In the genomic region with DNA sequence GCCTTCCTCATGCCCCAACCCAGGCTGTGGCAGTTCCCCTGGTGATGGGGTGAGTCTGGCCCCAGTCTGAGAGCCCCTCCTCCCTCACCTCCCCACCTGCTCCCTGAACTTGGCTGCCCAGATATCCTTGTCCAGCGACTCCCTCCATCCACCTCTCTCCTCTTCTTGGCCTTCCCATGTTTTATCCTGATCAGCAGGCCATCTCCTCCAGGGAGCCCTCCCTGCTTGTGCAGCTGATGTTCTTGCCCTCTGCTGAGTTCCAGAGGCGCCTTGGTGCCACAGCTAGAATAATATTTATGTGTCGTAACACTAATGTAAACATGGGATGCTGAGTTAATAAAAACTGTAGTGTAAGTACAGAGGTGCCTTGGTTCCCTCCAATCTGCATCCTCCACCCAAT, we compare ENCODE assay signal across 26 cellular contexts. TPM values are rescaled to one million over a fixed set of nuclear protein-coding genes. Genes with fewer than 3 reads are reported as not detected.
"Had no signal": no experiment of that assay in that cellular context is flagged by ENCODE, and none has a peak within 500 bp of the region (broad histone marks: within the 10 kb centered on the region; RNA-seq: fewer than 3 reads in every experiment).

No MANE protein-coding gene starts in this region.

- H3K9me3 ChIP-seq: colonic mucosa, Peyer's patch, SJSA1 had no signal

- DNase-seq: activated CD4-positive, alpha-beta memory T cell treated with anti-CD3 and anti-CD28 coated beads, Interleukin-2, amount 10 ng/mL, durations not matched to agents 7 days and 5 days; activated CD4-positive, alpha-beta T cell treated with anti-CD3 and anti-CD28 coated beads for 36 hours; activated CD4-positive, alpha-beta T cell treated with anti-CD3 and anti-CD28 coated beads, Interleukin-2, amount 50 U/mL, for 1 hour; activated gamma-delta T cell treated with Interleukin-2 at 50 U/mL for 16 hours; activated naive CD4-positive, alpha-beta T cell treated with anti-CD3 and anti-CD28 coated beads, Interleukin-2, amount 10 ng/mL, durations not matched to agents 7 days and 5 days; activated naive CD8-positive, alpha-beta T cell treated with anti-CD3 and anti-CD28 coated beads for 36 hours; activated T-cell treated with anti-CD3 and anti-CD28 coated beads for 4 hours; activated T-cell treated with anti-CD3 and anti-CD28 coated beads, Interleukin-2, amount 50 U/mL, for 72 hours; colonic mucosa; Kasumi-1; NCI-H146; NCI-H1930; NCI-H2171; NCI-H2227 treated with DMSO at 0.1 percent for 48 hours; NCI-H446 treated with DMSO at 0.1 percent for 48 hours; NCI-H526 treated with DMSO at 0.1 percent for 48 hours; Peyer's patch; SHP77; SW 1271 had no signal

- ATAC-seq: activated CD4-positive, alpha-beta T cell treated with anti-CD3 and anti-CD28 coated beads for 36 hours; activated T-cell treated with anti-CD3 and anti-CD28 coated beads, Interleukin-2, amount 50 U/mL, for 72 hours; SK-N-SH treated with all-trans-retinoic acid at 6 μM for 48 hours had no signal

- H3K27me3 ChIP-seq: colonic mucosa, Peyer's patch, SJSA1 had no signal

- H3K4me3 ChIP-seq: colonic mucosa, Peyer's patch, SJSA1 had no signal

- H3K27ac ChIP-seq: colonic mucosa, Peyer's patch, SJSA1 had no signal

- H3K36me3 ChIP-seq: colonic mucosa, Peyer's patch, SJSA1 had no signal

RNA-seq across cellular contexts. Expression of a gene that starts 10.4 kb away (rescaled TPM):
- total RNA-seq: activated CD4-positive, alpha-beta memory T cell treated with anti-CD3 and anti-CD28 coated beads, Interleukin-2, amount 10 ng/mL, durations not matched to agents 7 days and 5 days; activated CD4-positive, alpha-beta T cell treated with anti-CD3 and anti-CD28 coated beads for 36 hours; activated CD8-positive, alpha-beta memory T cell treated with anti-CD3 and anti-CD28 coated beads for 36 hours; activated naive CD8-positive, alpha-beta T cell treated with anti-CD3 and anti-CD28 coated beads for 36 hours; activated T-cell treated with anti-CD3 and anti-CD28 coated beads, Interleukin-2, amount 50 U/mL, for 72 hours; activated T-helper 2 cell treated with anti-CD3 and anti-CD28 coated beads, Interferon-gamma antibody, Interleukin-2, Interleukin-4, amounts not matched to agents 10 μg/mL and 5 μg/mL and 100 μg/mL, durations not matched to agents 14 hours and 24 hours and 36 hours had no signal

RNA-seq across cellular contexts. Expression of a gene that starts 46.7 kb away (rescaled TPM):
- total RNA-seq: activated CD4-positive, alpha-beta memory T cell treated with anti-CD3 and anti-CD28 coated beads, Interleukin-2, amount 10 ng/mL, durations not matched to agents 7 days and 5 days; activated CD4-positive, alpha-beta T cell treated with anti-CD3 and anti-CD28 coated beads for 36 hours; activated CD8-positive, alpha-beta memory T cell treated with anti-CD3 and anti-CD28 coated beads for 36 hours; activated naive CD8-positive, alpha-beta T cell treated with anti-CD3 and anti-CD28 coated beads for 36 hours; activated T-cell treated with anti-CD3 and anti-CD28 coated beads, Interleukin-2, amount 50 U/mL, for 72 hours; activated T-helper 2 cell treated with anti-CD3 and anti-CD28 coated beads, Interferon-gamma antibody, Interleukin-2, Interleukin-4, amounts not matched to agents 10 μg/mL and 5 μg/mL and 100 μg/mL, durations not matched to agents 14 hours and 24 hours and 36 hours; cardiac septum; cerebellum; Peyer's patch; SJSA1 had no signal
- polyA plus RNA-seq: adipose tissue had no signal
